ENCODE assay signal across 12 cellular contexts in genomic region chr5:179404321-179405053, GRCh38. TPM values are rescaled to one million over a fixed set of nuclear protein-coding genes. Genes with fewer than 3 reads are reported as not detected.
DNase-seq lines count a peak whose midpoint lies in the region; ATAC-seq and TF ChIP-seq lines count a peak whose summit lies in the region.
"Had no signal": no experiment of that assay in that cellular context is flagged by ENCODE, and none has a peak within 500 bp of the region (broad histone marks: within the 10 kb centered on the region; RNA-seq: fewer than 3 reads in every experiment).

No MANE protein-coding gene starts in this region.

- peaks cover 22% of the 10 kb centered on the region for H3K9me3 Mint-ChIP-seq in activated T-cell treated with anti-CD3 and anti-CD28 coated beads, Interleukin-2, amount 50 U/mL, for 24 hours

- H3K9me3 ChIP-seq in DND-41 (ENCODE audit: insufficient read depth, low read length, severe bottlenecking) (peaks cover 13% of the 10 kb centered on the region), gastroesophageal sphincter (peaks cover 0 to 22% (median 0%) of the 10 kb centered on the region in 3 donors)

- no peaks in the 10 kb centered on the region for H3K4me1 ChIP-seq in DND-41 (ENCODE audit: insufficient read depth, low read length)
- peaks cover 0 to 14% (median 0%) of the 10 kb centered on the region in 3 donors for H3K4me1 ChIP-seq in gastroesophageal sphincter

- ATAC-seq in DND-41 (ENCODE audit: insufficient read depth, low read depth), result no peak
- no peak for ATAC-seq in gastroesophageal sphincter
- ATAC-seq: activated CD8-positive, alpha-beta T cell treated with anti-CD3 and anti-CD28 coated beads for 36 hours had no signal

- peaks cover 6% of the 10 kb centered on the region for H3K27me3 Mint-ChIP-seq in activated T-cell treated with anti-CD3 and anti-CD28 coated beads, Interleukin-2, amount 50 U/mL, for 24 hours
- H3K27me3 Mint-ChIP-seq: activated CD8-positive, alpha-beta T cell treated with anti-CD3 and anti-CD28 coated beads for 36 hours; activated naive CD8-positive, alpha-beta T cell treated with anti-CD3 and anti-CD28 coated beads, Interleukin-2, amount 10 ng/mL, durations not matched to agents 7 days and 5 days had no signal

- H3K27ac ChIP-seq in DND-41 (ENCODE audit: low read length) (no peak overlapping the region), gastroesophageal sphincter (no peak overlapping the region)
- H3K27ac ChIP-seq: skin epidermis had no signal

- 96% methylated on average over 3 of the region's 6 CpGs; no CpG with 5 or more reads in 1 of the 2 donors for WGBS in gastroesophageal sphincter (ENCODE audit: low coverage in 1 of 2), 2 donors

- DNase-seq in DND-41, result no peak
- DNase-seq in NCI-H226, result peak; percentile 21
- DNase-seq in posterior vena cava (ENCODE audit: low spot score), result peak; percentile 70
- DNase-seq in activated T-cell treated with anti-CD3 and anti-CD28 coated beads, Interleukin-2, amount 50 U/mL, for 24 hours, result no peak
- DNase-seq in activated effector memory CD4-positive, alpha-beta T cell treated with anti-CD3 and anti-CD28 coated beads, Interleukin-2, amount 50 U/mL, for 16 hours, result no peak
- no peak for DNase-seq in DMS79 (lab: John Stamatoyannopoulos, UW)
- no peak for DNase-seq in NCI-H1694 treated with DMSO at 0.1 percent for 48 hours (lab: John Stamatoyannopoulos, UW)
- DNase-seq: activated CD8-positive, alpha-beta T cell treated with anti-CD3 and anti-CD28 coated beads for 36 hours; activated naive CD8-positive, alpha-beta T cell treated with anti-CD3 and anti-CD28 coated beads, Interleukin-2, amount 10 ng/mL, durations not matched to agents 7 days and 5 days; NCI-H524 treated with DMSO at 0.1 percent for 48 hours had no signal

- H3K36me3 ChIP-seq in DND-41 (ENCODE audit: insufficient read depth, low read length) (no peaks in the 10 kb centered on the region), gastroesophageal sphincter (no peaks in the 10 kb centered on the region)

- no peaks in the 10 kb centered on the region for H3K36me3 Mint-ChIP-seq in activated T-cell treated with anti-CD3 and anti-CD28 coated beads, Interleukin-2, amount 50 U/mL, for 24 hours (ENCODE audit: low read depth)
- H3K36me3 Mint-ChIP-seq: activated naive CD8-positive, alpha-beta T cell treated with anti-CD3 and anti-CD28 coated beads, Interleukin-2, amount 10 ng/mL, durations not matched to agents 7 days and 5 days had no signal

- H3K27me3 ChIP-seq in DND-41 (ENCODE audit: insufficient read depth, low read length, poor library complexity) (no peaks in the 10 kb centered on the region), gastroesophageal sphincter (no peaks in the 10 kb centered on the region)

- intact Hi-C loops in posterior vena cava (cut with DNase I), result no loop called here

- no peak for TF ChIP-seq POLR2A in gastroesophageal sphincter (IDR thresholded peaks at IDR 0.05)

- TF ChIP-seq CTCF in DND-41 (IDR thresholded peaks at IDR 0.05; ENCODE audit: borderline replicate concordance, extremely low read depth, low read length, poor library complexity, severe bottlenecking), result peak; percentile 21
- peak in 3 of 4 experiments; percentile 32 to 54 (median 33) for TF ChIP-seq CTCF in gastroesophageal sphincter (IDR thresholded peaks at IDR 0.05)

- no peaks in the 10 kb centered on the region for H3K79me2 ChIP-seq in DND-41 (ENCODE audit: insufficient read depth, low read length)

- H3K4me3 Mint-ChIP-seq in activated T-cell treated with anti-CD3 and anti-CD28 coated beads, Interleukin-2, amount 50 U/mL, for 24 hours, result no peak overlapping the region
- H3K4me3 Mint-ChIP-seq: activated CD8-positive, alpha-beta T cell treated with anti-CD3 and anti-CD28 coated beads for 36 hours; activated naive CD8-positive, alpha-beta T cell treated with anti-CD3 and anti-CD28 coated beads, Interleukin-2, amount 10 ng/mL, durations not matched to agents 7 days and 5 days had no signal

- no peak overlapping the region for H3K9ac ChIP-seq in DND-41 (ENCODE audit: low read depth, low read length)

- no peak for TF ChIP-seq EP300 in gastroesophageal sphincter (IDR thresholded peaks at IDR 0.05)

- H3K4me1 Mint-ChIP-seq in activated T-cell treated with anti-CD3 and anti-CD28 coated beads, Interleukin-2, amount 50 U/mL, for 24 hours (ENCODE audit: low read depth), result no peaks in the 10 kb centered on the region
- H3K4me1 Mint-ChIP-seq: activated naive CD8-positive, alpha-beta T cell treated with anti-CD3 and anti-CD28 coated beads, Interleukin-2, amount 10 ng/mL, durations not matched to agents 7 days and 5 days had no signal

- no peak overlapping the region for H3K4me3 ChIP-seq in DND-41 (ENCODE audit: low read depth in 1 of 2, low read length in 2 of 2)
- H3K4me3 ChIP-seq in gastroesophageal sphincter, result no peak overlapping the region
- H3K4me3 ChIP-seq: skin epidermis had no signal

- no peak overlapping the region for H3K27ac Mint-ChIP-seq in activated T-cell treated with anti-CD3 and anti-CD28 coated beads, Interleukin-2, amount 50 U/mL, for 24 hours
- H3K27ac Mint-ChIP-seq: activated CD8-positive, alpha-beta T cell treated with anti-CD3 and anti-CD28 coated beads for 36 hours; activated naive CD8-positive, alpha-beta T cell treated with anti-CD3 and anti-CD28 coated beads, Interleukin-2, amount 10 ng/mL, durations not matched to agents 7 days and 5 days had no signal

- no peak overlapping the region for H2AFZ ChIP-seq in DND-41 (ENCODE audit: low read depth, low read length)

- no peaks in the 10 kb centered on the region for H4K20me1 ChIP-seq in DND-41 (ENCODE audit: insufficient read depth, low read length)

- H3K4me2 ChIP-seq in DND-41 (ENCODE audit: insufficient read depth, low read length), result no peak overlapping the region

RNA-seq across cellular contexts. Expression of gene ADAMTS2, which starts 59.2 kb away (rescaled TPM):
- 10 to 100 TPM; 14.8 to 24.8 (median 22.6) TPM for total RNA-seq in gastroesophageal sphincter
- total RNA-seq in posterior vena cava, result 10 to 100 TPM; 27.1 to 62.0 TPM
- total RNA-seq: activated CD8-positive, alpha-beta T cell treated with anti-CD3 and anti-CD28 coated beads for 36 hours; activated naive CD8-positive, alpha-beta T cell treated with anti-CD3 and anti-CD28 coated beads, Interleukin-2, amount 10 ng/mL, durations not matched to agents 7 days and 5 days had no signal

Comparison
In these comparisons a context has a peak if more than half of its experiments do, and no peak if none do; other contexts are left out.
1. DNase-seq: peak in NCI-H226 (single experiment) and posterior vena cava (single experiment); none in DND-41 (single experiment), activated T-cell treated with anti-CD3 and anti-CD28 coated beads, Interleukin-2, amount 50 U/mL, for 24 hours (single experiment), activated effector memory CD4-positive, alpha-beta T cell treated with anti-CD3 and anti-CD28 coated beads, Interleukin-2, amount 50 U/mL, for 16 hours (single experiment), DMS79 (single experiment) and NCI-H1694 treated with DMSO at 0.1 percent for 48 hours (single experiment).